8 cellular contexts compared by ENCODE assay signal in the genomic region with DNA sequence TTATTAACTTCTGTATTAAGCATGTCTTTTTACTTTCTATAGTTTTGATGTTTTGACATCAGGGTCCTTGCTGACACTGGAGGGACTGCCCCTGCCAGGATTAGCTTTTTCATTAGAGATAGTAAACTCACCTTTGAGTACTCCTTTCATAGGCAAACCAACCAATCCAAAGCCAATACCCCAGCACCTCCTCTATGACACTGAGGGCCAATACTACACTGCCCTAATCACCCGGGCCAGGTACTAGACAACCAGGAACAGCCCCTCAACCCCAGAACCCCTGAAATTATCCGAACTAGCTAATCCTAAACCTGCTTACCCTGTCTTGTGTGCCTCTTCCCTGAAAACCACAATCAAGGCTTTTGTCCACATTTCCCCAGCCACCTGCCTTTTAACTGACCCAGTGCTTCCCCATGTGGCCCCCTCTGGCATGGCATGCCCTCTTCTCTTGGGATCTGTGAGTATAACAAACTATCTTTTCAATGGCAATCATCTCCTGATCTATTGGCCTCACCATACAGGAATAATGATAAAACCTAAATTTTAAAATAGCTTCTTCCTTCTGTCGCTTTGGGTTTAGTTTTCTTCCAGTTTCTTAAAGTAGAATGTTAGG. TPM values are rescaled to one million over a fixed set of nuclear protein-coding genes. Genes with fewer than 3 reads are reported as not detected.
DNase-seq lines count a peak whose midpoint lies in the region; ATAC-seq and TF ChIP-seq lines count a peak whose summit lies in the region.

No MANE protein-coding gene starts in this region.

- H3K27ac ChIP-seq in vagina, result no peak overlapping the region

- peaks cover 2% of the 10 kb centered on the region; the same call in 1 of the 2 replicates for H3K27me3 Mint-ChIP-seq in HFFc6 (ENCODE audit: insufficient read depth)

- TF ChIP-seq CTCF in HFFc6 (IDR thresholded peaks at IDR 0.05), result peak; percentile 64
- TF ChIP-seq CTCF in astrocyte of the cerebellum (IDR thresholded peaks at IDR 0.05; ENCODE audit: low read depth, low read length, missing control alignments), result peak; percentile 44
- TF ChIP-seq CTCF in vagina (IDR thresholded peaks at IDR 0.05), result no peak

- H3K9me3 ChIP-seq in vagina, result no peaks in the 10 kb centered on the region

- peaks cover 8% of the 10 kb centered on the region for H3K4me1 ChIP-seq in vagina

- H3K4me3 ChIP-seq in astrocyte of the cerebellum (ENCODE audit: low read depth, low read length), result no peak overlapping the region
- H3K4me3 ChIP-seq in vagina, result no peak overlapping the region

- DNase-seq in COLO829 (ENCODE audit: low spot score) (peak; percentile 17), HFFc6 (no peak), astrocyte of the cerebellum (ENCODE audit: low read depth) (no peak), myocyte (ENCODE audit: low read depth) (peak; percentile 45), vagina (ENCODE audit: extremely low spot score in 2 of 2) (no peak)
- no peak for DNase-seq in activated T-cell treated with anti-CD3 and anti-CD28 coated beads, Interleukin-2, amount 50 U/mL, for 48 hours

- ATAC-seq in HG03521 (IDR thresholded peaks at IDR 0.05; ENCODE audit: unreplicated experiment), result no peak
- no peak for ATAC-seq in HG03139 (IDR thresholded peaks at IDR 0.05; ENCODE audit: unreplicated experiment)

- H3K36me3 Mint-ChIP-seq in HFFc6 (ENCODE audit: low read depth), result peaks cover 23% of the 10 kb centered on the region

- no peaks in the 10 kb centered on the region for H3K9me3 Mint-ChIP-seq in HFFc6

- TF ChIP-seq POLR2A in vagina (IDR thresholded peaks at IDR 0.05), result no peak

- intact Hi-C loops in vagina (cut with DNase I), result no loop called here

- no peaks in the 10 kb centered on the region for H3K27me3 ChIP-seq in vagina

- no peak overlapping the region; the same call in 1 of the 2 replicates for H3K27ac Mint-ChIP-seq in HFFc6

- H3K4me3 Mint-ChIP-seq in HFFc6, result no peak overlapping the region

- H3K4me1 Mint-ChIP-seq in HFFc6 (ENCODE audit: low read depth), result peaks cover 16% of the 10 kb centered on the region

- in situ Hi-C loops in astrocyte of the cerebellum (cut with HindIII; ENCODE audit: low sequenced_read_pairs), result no loop called here

- peaks cover 0 to 4% of the 10 kb centered on the region in 2 donors for H3K36me3 ChIP-seq in vagina

RNA-seq across cellular contexts. Expression of gene RAB6A, which starts 31.2 kb away (rescaled TPM):
- 100 to 1,000 TPM in 5 of 6 experiments, 10 to 100 TPM in 1; 91.7 to 130 (median 109) TPM for total RNA-seq in HFFc6 (2021; fragmentation: NEBNext Ultra II Directional; extraction: Animal tissue kit (Norgen Biotek cat#: 25700))
- total RNA-seq in myocyte (140 and 142 TPM in 2 replicates), vagina (148 TPM)
- 90.1 TPM for polyA plus RNA-seq in myocyte (2012)

RNA-seq across cellular contexts. Expression of gene MRPL48, which starts 58.0 kb away (rescaled TPM):
- total RNA-seq in HFFc6 (2021; fragmentation: NEBNext Ultra II Directional; extraction: Animal tissue kit (Norgen Biotek cat#: 25700)), result 10 to 100 TPM; 29.3 to 39.4 (median 35.1) TPM
- total RNA-seq in myocyte (17.6 and 21.9 TPM in 2 replicates), vagina (23.3 TPM)
- 25.9 TPM for polyA plus RNA-seq in myocyte (2012)

Comparison
In these comparisons a context has a peak if more than half of its experiments do, and no peak if none do; other contexts are left out.
1. DNase-seq: peak in COLO829 (single experiment) and myocyte (single experiment); none in HFFc6 (single experiment), astrocyte of the cerebellum (single experiment), activated T-cell treated with anti-CD3 and anti-CD28 coated beads, Interleukin-2, amount 50 U/mL, for 48 hours (0 of 2) and vagina (0 of 2).
2. CTCF ChIP-seq: peak in HFFc6 (single experiment) and astrocyte of the cerebellum (single experiment); none in vagina (0 of 3).